13 cellular contexts compared by ENCODE assay signal in genomic region chr17:75511610-75512575, GRCh38. TPM values are rescaled to one million over a fixed set of nuclear protein-coding genes. Genes with fewer than 3 reads are reported as not detected.
A peak's percentile ranks its signal among the peaks of the same experiment; 100 is the strongest.
DNase-seq lines count a peak whose midpoint lies in the region; ATAC-seq, FAIRE-seq and TF ChIP-seq lines count a peak whose summit lies in the region.
"Had no signal": no experiment of that assay in that cellular context is flagged by ENCODE, and none has a peak within 500 bp of the region (broad histone marks: within the 10 kb centered on the region; RNA-seq: fewer than 3 reads in every experiment).

No MANE protein-coding gene starts in this region.

- no peaks in the 10 kb centered on the region for H3K9me3 Mint-ChIP-seq in activated T-cell treated with anti-CD3 and anti-CD28 coated beads, Interleukin-2, amount 50 U/mL, for 24 hours

- H3K27ac ChIP-seq in breast epithelium (peak overlapping the region; percentile 40 to 95), stomach (peak overlapping the region; percentile 88 to 94 (median 90))

- TF ChIP-seq CTCF in breast epithelium (IDR thresholded peaks at IDR 0.05) = no peak
- TF ChIP-seq CTCF in stomach (IDR thresholded peaks at IDR 0.05) = no peak

- no peaks in the 10 kb centered on the region for H3K36me3 Mint-ChIP-seq in activated T-cell treated with anti-CD3 and anti-CD28 coated beads, Interleukin-2, amount 50 U/mL, for 24 hours (ENCODE audit: low read depth)
- H3K36me3 Mint-ChIP-seq: activated naive CD8-positive, alpha-beta T cell had no signal

- peak; percentile 90 for DNase-seq in HuH-7 (ENCODE audit: low spot score)
- DNase-seq in breast epithelium (ENCODE audit: low spot score in 2 of 2) = no peak
- DNase-seq in left kidney (ENCODE audit: low read depth, low spot score) = peak; percentile 66
- peak; percentile 87 for DNase-seq in stomach
- DNase-seq in LoVo (ENCODE audit: low spot score) = no peak
- DNase-seq in H54 (ENCODE audit: insufficient read length, low spot score) = no peak
- no peak for DNase-seq in activated T-cell treated with anti-CD3 and anti-CD28 coated beads, Interleukin-2, amount 50 U/mL, for 24 hours
- DNase-seq: activated CD4-positive, alpha-beta T cell treated with anti-CD3 and anti-CD28 coated beads for 36 hours had no signal

- WGBS in stomach, 5 donors = 25 to 57% (median 42%) methylated on average over 11 to 13 of the region's 13 CpGs

- peaks cover 3% of the 10 kb centered on the region for H3K4me1 Mint-ChIP-seq in activated T-cell treated with anti-CD3 and anti-CD28 coated beads, Interleukin-2, amount 50 U/mL, for 24 hours (ENCODE audit: low read depth)
- H3K4me1 Mint-ChIP-seq: activated CD4-positive, alpha-beta T cell treated with anti-CD3 and anti-CD28 coated beads for 36 hours had no signal

- no peak for TF ChIP-seq POLR2A in breast epithelium (IDR thresholded peaks at IDR 0.05)
- no peak for TF ChIP-seq POLR2A in stomach (IDR thresholded peaks at IDR 0.05)
- no peak for TF ChIP-seq POLR2A in H54 (IDR thresholded peaks at IDR 0.05; ENCODE audit: low read depth, low read length)

- no peak for TF ChIP-seq EP300 in stomach (IDR thresholded peaks at IDR 0.05)

- no peak overlapping the region for H3K27ac Mint-ChIP-seq in activated T-cell treated with anti-CD3 and anti-CD28 coated beads, Interleukin-2, amount 50 U/mL, for 24 hours
- H3K27ac Mint-ChIP-seq: activated CD4-positive, alpha-beta T cell treated with anti-CD3 and anti-CD28 coated beads for 36 hours; activated naive CD8-positive, alpha-beta T cell had no signal

- FAIRE-seq in H54 (lab: Jason Lieb, UNC) = no peak
- FAIRE-seq: GM18507, keratinocyte had no signal

- H3K4me1 ChIP-seq in breast epithelium (peaks cover 4 to 23% of the 10 kb centered on the region in 2 donors), stomach (peaks cover 53 to 87% (median 70%) of the 10 kb centered on the region in 4 donors)

- H3K27me3 ChIP-seq in breast epithelium = no peaks in the 10 kb centered on the region
- H3K27me3 ChIP-seq in stomach = peaks cover 0 to 9% (median 0%) of the 10 kb centered on the region in 3 donors

- peaks cover 3% of the 10 kb centered on the region for H3K27me3 Mint-ChIP-seq in activated T-cell treated with anti-CD3 and anti-CD28 coated beads, Interleukin-2, amount 50 U/mL, for 24 hours
- H3K27me3 Mint-ChIP-seq: activated naive CD8-positive, alpha-beta T cell had no signal

- H3K4me3 ChIP-seq in breast epithelium (peak overlapping the region in 2 of 3 donors; percentile 91 to 94), stomach (peak overlapping the region; percentile 18 to 75 (median 28))

- H3K4me3 Mint-ChIP-seq in activated T-cell treated with anti-CD3 and anti-CD28 coated beads, Interleukin-2, amount 50 U/mL, for 24 hours = no peak overlapping the region
- H3K4me3 Mint-ChIP-seq: activated CD4-positive, alpha-beta T cell treated with anti-CD3 and anti-CD28 coated beads for 36 hours; activated naive CD8-positive, alpha-beta T cell had no signal

- H3K36me3 ChIP-seq in breast epithelium = no peaks in the 10 kb centered on the region
- peaks cover under 1 to 22% (median 14%) of the 10 kb centered on the region in 4 donors for H3K36me3 ChIP-seq in stomach

- intact Hi-C loops in breast epithelium (cut with DNase I; ENCODE audit: low total_unique reads) (no loop called here), stomach (cut with DNase I; ENCODE audit: low total_unique reads) (no loop called here)

- no peak for ATAC-seq in HG03159 (IDR thresholded peaks at IDR 0.05; ENCODE audit: unreplicated experiment)
- ATAC-seq: activated CD4-positive, alpha-beta T cell treated with anti-CD3 and anti-CD28 coated beads for 36 hours; Panc1 had no signal

- no peaks in the 10 kb centered on the region for H3K9me3 ChIP-seq in breast epithelium
- H3K9me3 ChIP-seq in stomach = no peaks in the 10 kb centered on the region

RNA-seq across cellular contexts. Expression of gene CASKIN2, which starts 3.4 kb away (rescaled TPM):
- total RNA-seq in breast epithelium = 10 to 100 TPM in 2 of 3 donors, 1 to 10 TPM in 1; 10.0 to 23.3 (median 14.6) TPM
- 10 to 100 TPM in 4 of 5 donors, 1 to 10 TPM in 1; 9.0 to 27.4 (median 15.6) TPM for total RNA-seq in stomach
- 1 to 10 TPM; 5.4 to 9.3 (median 8.8) TPM for polyA plus RNA-seq in stomach

RNA-seq across cellular contexts. Expression of gene TSEN54, which starts 4.4 kb away (rescaled TPM):
- total RNA-seq in breast epithelium (10 to 100 TPM; 18.4 to 34.7 (median 31.2) TPM), stomach (100 to 1,000 TPM in 2 of 5 donors, 10 to 100 TPM in 3; 13.2 to 219 (median 48.1) TPM)
- 10 to 100 TPM; 20.8 to 49.7 (median 36.2) TPM for polyA plus RNA-seq in stomach

RNA-seq across cellular contexts. Expression of gene LLGL2, which starts 13.6 kb away (rescaled TPM):
- total RNA-seq in breast epithelium (10 to 100 TPM in 2 of 3 donors, 1 to 10 TPM in 1; 4.6 to 60.2 (median 52.4) TPM), stomach (100 to 1,000 TPM in 4 of 5 donors, 10 to 100 TPM in 1; 72.3 to 565 (median 165) TPM)
- 100 to 1,000 TPM; 144 to 199 (median 184) TPM for polyA plus RNA-seq in stomach

RNA-seq across cellular contexts. Expression of gene TMEM94, which starts 55.5 kb away (rescaled TPM):
- total RNA-seq in breast epithelium (10 to 100 TPM; 45.1 to 62.5 (median 51.1) TPM), stomach (100 to 1,000 TPM in 3 of 5 donors, 10 to 100 TPM in 2; 31.9 to 466 (median 128) TPM)
- 10 to 100 TPM; 16.6 to 28.5 (median 20.5) TPM for polyA plus RNA-seq in stomach

Comparison
In these comparisons a context has a peak if more than half of its experiments do, and no peak if none do; other contexts are left out.
1. DNase-seq: peak in HuH-7 (single experiment), left kidney (single experiment) and stomach (single experiment); none in breast epithelium (0 of 2), LoVo (single experiment), H54 (single experiment) and activated T-cell treated with anti-CD3 and anti-CD28 coated beads, Interleukin-2, amount 50 U/mL, for 24 hours (single experiment).